16 cellular contexts compared by ENCODE assay signal in genomic region chr1:16189003-16189402, GRCh38. TPM values are rescaled to one million over a fixed set of nuclear protein-coding genes. Genes with fewer than 3 reads are reported as not detected.
DNase-seq lines count a peak whose midpoint lies in the region; ATAC-seq, FAIRE-seq and TF ChIP-seq lines count a peak whose summit lies in the region.
"Had no signal": no experiment of that assay in that cellular context is flagged by ENCODE, and none has a peak within 500 bp of the region (broad histone marks: within the 10 kb centered on the region; RNA-seq: fewer than 3 reads in every experiment).

No MANE protein-coding gene starts in this region.

- H3K4me3 ChIP-seq in RWPE2 (ENCODE audit: severe bottlenecking) (no peak overlapping the region), foreskin fibroblast (ENCODE audit: low read depth in 1 of 2, low read length in 2 of 2) (no peak overlapping the region), WERI-Rb-1 (ENCODE audit: low read depth, low read length) (no peak overlapping the region)

- H3K4me3 Mint-ChIP-seq in activated T-cell treated with anti-CD3 and anti-CD28 coated beads, Interleukin-2, amount 50 U/mL, for 72 hours, result no peak overlapping the region
- H3K4me3 Mint-ChIP-seq: activated B cell treated with CpG ODN at 0.5 μM for 24 hours; activated naive CD4-positive, alpha-beta T cell treated with anti-CD3 and anti-CD28 coated beads, Interleukin-2, amount 50 U/mL, for 24 hours; CD14-positive monocyte; nephron had no signal

- no peak for TF ChIP-seq POLR2A in H54 (IDR thresholded peaks at IDR 0.05; ENCODE audit: low read depth, low read length)

- peak; percentile 50 for FAIRE-seq in H54 (lab: Jason Lieb, UNC)
- FAIRE-seq: colon, islet of Langerhans had no signal

- H3K36me3 ChIP-seq in RWPE2 (ENCODE audit: low read depth) (no peaks in the 10 kb centered on the region), WERI-Rb-1 (no peaks in the 10 kb centered on the region)

- ATAC-seq in RWPE2 (ENCODE audit: low read depth) (peak; percentile 69), sciatic nerve (peak; percentile 65), GM21576 (IDR thresholded peaks at IDR 0.05; ENCODE audit: unreplicated experiment) (no peak)
- ATAC-seq in activated T-cell treated with anti-CD3 and anti-CD28 coated beads, Interleukin-2, amount 50 U/mL, for 72 hours (replicated peaks in 1 of 2), result no peak

- no peak overlapping the region for H3K27ac Mint-ChIP-seq in activated T-cell treated with anti-CD3 and anti-CD28 coated beads, Interleukin-2, amount 50 U/mL, for 72 hours
- H3K27ac Mint-ChIP-seq: activated B cell treated with CpG ODN at 0.5 μM for 24 hours; activated naive CD4-positive, alpha-beta T cell treated with anti-CD3 and anti-CD28 coated beads, Interleukin-2, amount 50 U/mL, for 24 hours had no signal

- H3K27ac ChIP-seq in RWPE2 (ENCODE audit: poor library complexity, severe bottlenecking), result peak overlapping the region; percentile 71
- no peak overlapping the region for H3K27ac ChIP-seq in WERI-Rb-1

- H3K27me3 Mint-ChIP-seq in activated T-cell treated with anti-CD3 and anti-CD28 coated beads, Interleukin-2, amount 50 U/mL, for 72 hours (ENCODE audit: low read depth), result peaks cover 18% of the 10 kb centered on the region

- H3K36me3 Mint-ChIP-seq in activated T-cell treated with anti-CD3 and anti-CD28 coated beads, Interleukin-2, amount 50 U/mL, for 72 hours (ENCODE audit: insufficient read depth in 2 of 2), result no peaks in the 10 kb centered on the region
- H3K36me3 Mint-ChIP-seq: activated naive CD4-positive, alpha-beta T cell treated with anti-CD3 and anti-CD28 coated beads, Interleukin-2, amount 50 U/mL, for 24 hours; CD14-positive monocyte had no signal

- intact Hi-C loops in sciatic nerve (cut with DNase I), result loop anchor here (5.0 kb wide), 1 partner anchor 112 kb away; no protein-coding TSS in a partner anchor

- TF ChIP-seq CTCF in RWPE2 (IDR thresholded peaks at IDR 0.05; ENCODE audit: poor library complexity, severe bottlenecking), result no peak
- no peak for TF ChIP-seq CTCF in foreskin fibroblast (IDR thresholded peaks at IDR 0.05; ENCODE audit: low read depth, low read length)
- TF ChIP-seq CTCF in WERI-Rb-1 (IDR thresholded peaks at IDR 0.05; ENCODE audit: low read depth, low read length), result no peak

- H3K9me3 ChIP-seq in RWPE2 (ENCODE audit: severe bottlenecking) (no peaks in the 10 kb centered on the region), WERI-Rb-1 (ENCODE audit: severe bottlenecking) (no peaks in the 10 kb centered on the region)

- H3K27me3 ChIP-seq in RWPE2 (ENCODE audit: insufficient read depth, poor library complexity, severe bottlenecking), result no peaks in the 10 kb centered on the region
- no peaks in the 10 kb centered on the region for H3K27me3 ChIP-seq in WERI-Rb-1 (ENCODE audit: insufficient read depth, low read depth, severe bottlenecking)

- DNase-seq in H54 (ENCODE audit: insufficient read length, low spot score) (no peak), RWPE2 (ENCODE audit: low spot score) (no peak), foreskin fibroblast (peak; percentile 38 to 77), sciatic nerve (ENCODE audit: low spot score) (no peak), WERI-Rb-1 (no peak), DMS79 treated with DMSO at 0.1 percent for 48 hours (lab: John Stamatoyannopoulos, UW) (no peak)
- DNase-seq in activated T-cell treated with anti-CD3 and anti-CD28 coated beads, Interleukin-2, amount 50 U/mL, for 72 hours, result no peak
- DNase-seq: activated B cell treated with CpG ODN at 0.5 μM for 24 hours, Kasumi-1, NCI-H2029 had no signal

- H3K4me1 ChIP-seq in RWPE2 (ENCODE audit: insufficient read depth, poor library complexity, severe bottlenecking), result peaks cover 30% of the 10 kb centered on the region

- H3K9me3 Mint-ChIP-seq in activated T-cell treated with anti-CD3 and anti-CD28 coated beads, Interleukin-2, amount 50 U/mL, for 72 hours, result no peaks in the 10 kb centered on the region
- H3K9me3 Mint-ChIP-seq: activated B cell treated with CpG ODN at 0.5 μM for 24 hours; activated naive CD4-positive, alpha-beta T cell treated with anti-CD3 and anti-CD28 coated beads, Interleukin-2, amount 50 U/mL, for 24 hours; CD14-positive monocyte; nephron had no signal

- peaks cover 6% of the 10 kb centered on the region for H3K4me1 Mint-ChIP-seq in activated T-cell treated with anti-CD3 and anti-CD28 coated beads, Interleukin-2, amount 50 U/mL, for 72 hours (ENCODE audit: low read depth)
- H3K4me1 Mint-ChIP-seq: activated B cell treated with CpG ODN at 0.5 μM for 24 hours; activated naive CD4-positive, alpha-beta T cell treated with anti-CD3 and anti-CD28 coated beads, Interleukin-2, amount 50 U/mL, for 24 hours had no signal

RNA-seq across cellular contexts. Expression of gene ARHGEF19, which starts 23.4 kb away (rescaled TPM):
- 4.6 TPM for total RNA-seq in sciatic nerve
- 1 to 10 TPM; 7.0 to 9.9 TPM for total RNA-seq in activated T-cell treated with anti-CD3 and anti-CD28 coated beads, Interleukin-2, amount 50 U/mL, for 72 hours

RNA-seq across cellular contexts. Expression of gene EPHA2, which starts 33.1 kb away (rescaled TPM):
- 31.3 TPM for total RNA-seq in sciatic nerve
- total RNA-seq in activated T-cell treated with anti-CD3 and anti-CD28 coated beads, Interleukin-2, amount 50 U/mL, for 72 hours, result under 1 TPM in 1 of 2 donors, not detected in 1; 0.43 TPM
- total RNA-seq: activated B cell treated with CpG ODN at 0.5 μM for 24 hours had no signal

RNA-seq across cellular contexts. Expression of gene CPLANE2, which starts 48.0 kb away (rescaled TPM):
- 9.8 TPM for total RNA-seq in sciatic nerve
- total RNA-seq in activated T-cell treated with anti-CD3 and anti-CD28 coated beads, Interleukin-2, amount 50 U/mL, for 72 hours, result 1 to 10 TPM; 3.0 to 7.8 TPM

Comparison
In these comparisons a context has a peak if more than half of its experiments do, and no peak if none do; other contexts are left out.
1. DNase-seq: peak in foreskin fibroblast (2 of 2); none in H54 (single experiment), RWPE2 (single experiment), sciatic nerve (single experiment), WERI-Rb-1 (single experiment), DMS79 treated with DMSO at 0.1 percent for 48 hours (single experiment) and activated T-cell treated with anti-CD3 and anti-CD28 coated beads, Interleukin-2, amount 50 U/mL, for 72 hours (0 of 2).
2. ATAC-seq: peak in RWPE2 (single experiment) and sciatic nerve (single experiment); none in GM21576 (single experiment) and activated T-cell treated with anti-CD3 and anti-CD28 coated beads, Interleukin-2, amount 50 U/mL, for 72 hours (0 of 2).
3. RNA of gene EPHA2, which starts 33.1 kb away (total RNA-seq): 31.3 TPM in sciatic nerve (single experiment); 0.43 TPM in activated T-cell treated with anti-CD3 and anti-CD28 coated beads, Interleukin-2, amount 50 U/mL, for 72 hours; every median in the first group is over 10 times any median in the second.